ENCODE assay signal across 14 cellular contexts in genomic region chr4:56181140-56181950, GRCh38.
DNase-seq lines count a peak whose midpoint lies in the region; ATAC-seq and TF ChIP-seq lines count a peak whose summit lies in the region.
"Had no signal": no experiment of that assay in that cellular context is flagged by ENCODE, and none has a peak within 500 bp of the region (broad histone marks: within the 10 kb centered on the region; RNA-seq: fewer than 3 reads in every experiment).

No MANE protein-coding gene starts in this region.

- H4K20me1 ChIP-seq in DND-41 (ENCODE audit: insufficient read depth, low read length): no peaks in the 10 kb centered on the region
- peaks cover 6% of the 10 kb centered on the region for H4K20me1 ChIP-seq in neural progenitor cell (ENCODE audit: low read depth)

- peaks cover 13% of the 10 kb centered on the region for H3K9me3 Mint-ChIP-seq in neural progenitor cell

- no peaks in the 10 kb centered on the region for H3K36me3 ChIP-seq in DND-41 (ENCODE audit: insufficient read depth, low read length)
- H3K36me3 ChIP-seq in neural progenitor cell: peaks cover 7% of the 10 kb centered on the region
- H3K36me3 ChIP-seq: uterus had no signal

- H3K4me3 ChIP-seq in DND-41 (ENCODE audit: low read depth in 1 of 2, low read length in 2 of 2) (peak overlapping the region in 1 of 2 experiments; percentile 27; a peak in 1 of 4 replicates), neural progenitor cell (no peak overlapping the region)
- H3K4me3 ChIP-seq: body of pancreas, uterus had no signal

- H3K9ac ChIP-seq in DND-41 (ENCODE audit: low read depth, low read length) (peak overlapping the region; percentile 34; the same call in 1 of the 2 replicates), neural progenitor cell (no peak overlapping the region)

- no peak overlapping the region for H3K4me3 Mint-ChIP-seq in neural progenitor cell

- TF ChIP-seq CTCF in DND-41 (IDR thresholded peaks at IDR 0.05; ENCODE audit: borderline replicate concordance, extremely low read depth, low read length, poor library complexity, severe bottlenecking): no peak
- TF ChIP-seq CTCF in neural progenitor cell (IDR thresholded peaks at IDR 0.05): no peak

- H3K27ac ChIP-seq in DND-41 (ENCODE audit: low read length) (peak overlapping the region; percentile 78), neural progenitor cell (no peak overlapping the region)
- H3K27ac ChIP-seq: body of pancreas, uterus had no signal

- H3K4me2 ChIP-seq in DND-41 (ENCODE audit: insufficient read depth, low read length) (peak overlapping the region; percentile 42; the same call in 1 of the 2 replicates), neural progenitor cell (no peak overlapping the region)

- H3K4me1 ChIP-seq in DND-41 (ENCODE audit: insufficient read depth, low read length) (peaks cover 24% of the 10 kb centered on the region), neural progenitor cell (peaks cover 16% of the 10 kb centered on the region)
- H3K4me1 ChIP-seq: body of pancreas, uterus had no signal

- H3K9me3 ChIP-seq in DND-41 (ENCODE audit: insufficient read depth, low read length, severe bottlenecking) (no peaks in the 10 kb centered on the region), neural progenitor cell (ENCODE audit: low read depth) (peaks cover 8% of the 10 kb centered on the region)
- H3K9me3 ChIP-seq: body of pancreas, uterus had no signal

- peak; percentile 76 for DNase-seq in DND-41
- peak; percentile 32 for DNase-seq in HT1080 (ENCODE audit: low read depth)
- DNase-seq in UCSD-AML1 (lab: John Stamatoyannopoulos, UW; ENCODE audit: unreplicated experiment): peak; percentile 40
- peak; percentile 70 for DNase-seq in left kidney (ENCODE audit: low read depth, low spot score)
- no peak for DNase-seq in neural progenitor cell (ENCODE audit: low spot score)
- no peak for DNase-seq in activated gamma-delta T cell (lab: John Stamatoyannopoulos, UW)
- DNase-seq: body of pancreas, DMS79, kidney, NCI-H1694 treated with DMSO at 0.1 percent for 48 hours, uterus had no signal

- H3F3A ChIP-seq in neural progenitor cell (ENCODE audit: low read depth): peaks cover 15% of the 10 kb centered on the region

- peaks cover 2% of the 10 kb centered on the region for H3K27me3 Mint-ChIP-seq in neural progenitor cell (ENCODE audit: insufficient read depth, low read depth)

- H3K36me3 Mint-ChIP-seq in neural progenitor cell: peaks cover 20% of the 10 kb centered on the region

- H3K27me3 ChIP-seq in DND-41 (ENCODE audit: insufficient read depth, low read length, poor library complexity): no peaks in the 10 kb centered on the region
- no peaks in the 10 kb centered on the region for H3K27me3 ChIP-seq in neural progenitor cell
- H3K27me3 ChIP-seq: body of pancreas, uterus had no signal

- ATAC-seq in DND-41 (ENCODE audit: insufficient read depth, low read depth) (peak; percentile 97), GM18867 (IDR thresholded peaks at IDR 0.05; ENCODE audit: unreplicated experiment) (no peak), GM18909 (IDR thresholded peaks at IDR 0.05; ENCODE audit: poor library complexity, unreplicated experiment) (no peak)
- ATAC-seq: activated CD4-positive, CD25-positive, alpha-beta regulatory T cell treated with anti-CD3 and anti-CD28 coated beads, Interleukin-2, amount 50 U/mL, for 24 hours; body of pancreas had no signal

- H3K4me1 Mint-ChIP-seq in neural progenitor cell: peaks cover 3% of the 10 kb centered on the region

- H2AFZ ChIP-seq in DND-41 (ENCODE audit: low read depth, low read length): peak overlapping the region; percentile 55
- H2AFZ ChIP-seq in neural progenitor cell (replicated peaks): no peak overlapping the region

- no peak overlapping the region for H3K27ac Mint-ChIP-seq in neural progenitor cell

- H3K79me2 ChIP-seq in DND-41 (ENCODE audit: insufficient read depth, low read length): no peaks in the 10 kb centered on the region
- peaks cover 17% of the 10 kb centered on the region for H3K79me2 ChIP-seq in neural progenitor cell (ENCODE audit: low read depth)

Comparison
In these comparisons a context has a peak if more than half of its experiments do, and no peak if none do; other contexts are left out.
1. DNase-seq: peak in DND-41 (single experiment), HT1080 (single experiment), UCSD-AML1 (single experiment) and left kidney (single experiment); none in neural progenitor cell (single experiment) and activated gamma-delta T cell (single experiment).